ENCODE assay signal across 10 cellular contexts in the genomic region with DNA sequence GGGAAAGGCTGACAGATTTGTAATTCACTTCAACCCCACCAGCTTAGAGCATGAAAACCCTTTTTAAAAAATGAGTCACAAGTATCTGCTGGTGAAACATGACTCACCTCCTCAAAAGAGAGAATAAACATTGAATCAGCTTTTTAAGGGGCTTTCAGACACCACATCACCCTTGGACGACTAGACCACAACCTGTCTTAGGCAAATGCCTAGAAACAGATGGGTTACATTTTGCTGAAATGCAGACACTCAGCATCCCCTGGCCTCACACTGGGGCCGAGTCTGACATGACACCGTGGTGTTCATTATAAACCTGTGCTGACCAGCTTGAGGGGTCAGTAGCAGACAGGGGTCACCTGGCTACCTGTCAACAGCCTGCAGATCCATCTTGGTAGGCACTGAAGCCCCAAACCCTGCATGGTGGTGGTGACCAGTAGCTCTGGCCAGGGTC.
DNase-seq lines count a peak whose midpoint lies in the region; ATAC-seq, FAIRE-seq and TF ChIP-seq lines count a peak whose summit lies in the region.
"Had no signal": no experiment of that assay in that cellular context is flagged by ENCODE, and none has a peak within 500 bp of the region (broad histone marks: within the 10 kb centered on the region; RNA-seq: fewer than 3 reads in every experiment).

No MANE protein-coding gene starts in this region.

- no peak overlapping the region for H3K56ac ChIP-seq in H9 (ENCODE audit: insufficient read length, low read depth, low read length)

- no peak overlapping the region for H4K8ac ChIP-seq in H9 (replicated peaks; ENCODE audit: insufficient read length, low read depth, low read length)

- no peak overlapping the region for H2BK120ac ChIP-seq in H9 (ENCODE audit: low read depth, low read length, poor library complexity, severe bottlenecking)

- no peak overlapping the region for H2AFZ ChIP-seq in H9 (ENCODE audit: low read length)

- H3K79me1 ChIP-seq in H9 (ENCODE audit: insufficient read depth, low read depth, low read length, poor library complexity, severe bottlenecking), result no peaks in the 10 kb centered on the region

- H3K4me1 ChIP-seq in H9 (ENCODE audit: insufficient read depth, low read length) (no peaks in the 10 kb centered on the region), right cardiac atrium (ENCODE audit: control insufficient read depth, insufficient read depth, low read length) (no peaks in the 10 kb centered on the region)

- H3K36me3 Mint-ChIP-seq in H9 (ENCODE audit: insufficient read depth in 1 of 3, low read depth in 3 of 3), result peaks cover 0 to 10% (median 4%) of the 10 kb centered on the region in 3 experiments; a peak in 3 of 7 replicates

- H3K27me3 Mint-ChIP-seq in H9 (ENCODE audit: low read depth), result no peaks in the 10 kb centered on the region; the same call in none of the 2 replicates

- no peak for FAIRE-seq in GM12891 (lab: Jason Lieb, UNC)
- FAIRE-seq: K562 had no signal

- no peak overlapping the region for H3K4me3 Mint-ChIP-seq in H9

- H4K20me1 ChIP-seq in H9 (ENCODE audit: control insufficient read depth, insufficient read depth, insufficient read length), result no peaks in the 10 kb centered on the region

- H3T11ph ChIP-seq in H9 (ENCODE audit: low read length), result no peak overlapping the region

- H3K27ac ChIP-seq in H9 (ENCODE audit: insufficient read length, low read depth, low read length) (no peak overlapping the region), right cardiac atrium (ENCODE audit: low read length) (no peak overlapping the region)
- H3K27ac ChIP-seq: cardiac muscle cell had no signal

- no peak overlapping the region for H2BK5ac ChIP-seq in H9 (ENCODE audit: insufficient read length, low read length)

- TF ChIP-seq POLR2A in GM12891 (IDR thresholded peaks at IDR 0.05; ENCODE audit: low read depth, low read length), result no peak

- H3K14ac ChIP-seq in H9 (ENCODE audit: insufficient read depth, low read length), result no peak overlapping the region

- H3K23ac ChIP-seq in H9 (ENCODE audit: insufficient read length, low read depth, low read length), result no peak overlapping the region

- no peak overlapping the region for H4K91ac ChIP-seq in H9 (ENCODE audit: insufficient read length, low read depth, low read length)

- peaks cover 0 to 2% of the 10 kb centered on the region in 2 experiments; a peak in 2 of 4 replicates for H3K4me1 Mint-ChIP-seq in H9

- intact Hi-C loops in right cardiac atrium (cut with DNase I), result no loop called here

- H3K27me3 ChIP-seq in H9 (ENCODE audit: insufficient read depth, low read length) (no peaks in the 10 kb centered on the region), right cardiac atrium (ENCODE audit: control insufficient read depth, insufficient read depth) (no peaks in the 10 kb centered on the region)

- no peaks in the 10 kb centered on the region for H3K79me2 ChIP-seq in H9 (ENCODE audit: insufficient read depth, low read length)

- peak; percentile 7 for DNase-seq in H9
- DNase-seq in RPMI7951 (ENCODE audit: low read depth), result peak; percentile 99
- peak; percentile 93 for DNase-seq in kidney tubule cell (ENCODE audit: low spot score)
- no peak for DNase-seq in GM12891 (ENCODE audit: insufficient read length, low spot score)
- DNase-seq in right cardiac atrium, result no peak
- no peak for DNase-seq in activated CD4-positive, alpha-beta T cell treated with anti-CD3 and anti-CD28 coated beads, Interleukin-2, amount 50 U/mL, for 4 hours
- DNase-seq in central memory CD4-positive, alpha-beta T cell, result no peak

- no peak overlapping the region for H2BK15ac ChIP-seq in H9 (ENCODE audit: low read depth, low read length)

- H3K4me3 ChIP-seq in right cardiac atrium (ENCODE audit: low read length), result no peak overlapping the region
- H3K4me3 ChIP-seq: cardiac muscle cell, K562 had no signal

- H2BK12ac ChIP-seq in H9 (ENCODE audit: insufficient read length, low read depth, low read length), result no peak overlapping the region

- no peak overlapping the region for H2AK5ac ChIP-seq in H9 (ENCODE audit: insufficient read length, low read length)

- H3K23me2 ChIP-seq in H9 (ENCODE audit: insufficient read length, low read depth, low read length, poor library complexity, severe bottlenecking), result no peaks in the 10 kb centered on the region

- no peak for TF ChIP-seq CTCF in H9 (conservative IDR thresholded peaks at IDR 0.05)

- H3K9ac ChIP-seq in H9 (ENCODE audit: extremely low read depth, insufficient read length, low read length), result no peak overlapping the region

- no CpG with 5 or more reads among the region's 3 CpGs for WGBS in H9 (ENCODE audit: extremely low coverage, insufficient read length, low lambda C conversion rate)
- WGBS in right cardiac atrium, result 55% methylated on average over 3 of the region's 3 CpGs

- no peak overlapping the region for H2BK20ac ChIP-seq in H9 (ENCODE audit: low read depth, low read length, poor library complexity, severe bottlenecking)

- no peak overlapping the region for H4K5ac ChIP-seq in H9 (ENCODE audit: insufficient read length, low read depth, low read length)

- no peak overlapping the region for H3K18ac ChIP-seq in H9 (ENCODE audit: insufficient read length, low read depth, low read length)

- H3K9me3 ChIP-seq in H9 (ENCODE audit: control insufficient read depth, low read depth, low read length) (no peaks in the 10 kb centered on the region), right cardiac atrium (ENCODE audit: control insufficient read depth, low read length) (no peaks in the 10 kb centered on the region)

- no peak overlapping the region for H3K27ac Mint-ChIP-seq in H9

- H3K9me3 Mint-ChIP-seq in H9, result peaks cover 9 to 13% of the 10 kb centered on the region in 2 experiments; a peak in 3 of 5 replicates

- no peak overlapping the region for H3K4ac ChIP-seq in H9 (ENCODE audit: low read depth, low read length)

- H3K4me2 ChIP-seq in H9 (ENCODE audit: insufficient read depth, insufficient read length, low read length), result no peak overlapping the region

- peak; percentile 84 for ATAC-seq in GM18502 (IDR thresholded peaks at IDR 0.05; ENCODE audit: poor library complexity, unreplicated experiment)
- no peak for ATAC-seq in right cardiac atrium
- ATAC-seq: K562 had no signal

TF ChIP-seq in GM12891, 5 proteins besides CTCF, POLR2A, EP300 and RAD21:
- no peak for TF ChIP-seq TAF1 (IDR thresholded peaks at IDR 0.05; ENCODE audit: low read depth, low read length)
- TF ChIP-seq PAX5 (IDR thresholded peaks at IDR 0.05; ENCODE audit: insufficient read depth, low read length, severe bottlenecking), result no peak
- no peak for TF ChIP-seq POU2F2 (IDR thresholded peaks at IDR 0.05; ENCODE audit: low read depth, low read length)
- no peak for TF ChIP-seq POLR2AphosphoS5 (IDR thresholded peaks at IDR 0.05; ENCODE audit: low read depth, low read length)
- TF ChIP-seq SPI1 (IDR thresholded peaks at IDR 0.05; ENCODE audit: low read depth, low read length), result no peak

Comparison
In these comparisons a context has a peak if more than half of its experiments do, and no peak if none do; other contexts are left out.
1. DNase-seq: peak in H9 (single experiment), RPMI7951 (single experiment) and kidney tubule cell (single experiment); none in GM12891 (single experiment), right cardiac atrium (0 of 3), activated CD4-positive, alpha-beta T cell treated with anti-CD3 and anti-CD28 coated beads, Interleukin-2, amount 50 U/mL, for 4 hours (0 of 2) and central memory CD4-positive, alpha-beta T cell (single experiment).